In the genomic region with DNA sequence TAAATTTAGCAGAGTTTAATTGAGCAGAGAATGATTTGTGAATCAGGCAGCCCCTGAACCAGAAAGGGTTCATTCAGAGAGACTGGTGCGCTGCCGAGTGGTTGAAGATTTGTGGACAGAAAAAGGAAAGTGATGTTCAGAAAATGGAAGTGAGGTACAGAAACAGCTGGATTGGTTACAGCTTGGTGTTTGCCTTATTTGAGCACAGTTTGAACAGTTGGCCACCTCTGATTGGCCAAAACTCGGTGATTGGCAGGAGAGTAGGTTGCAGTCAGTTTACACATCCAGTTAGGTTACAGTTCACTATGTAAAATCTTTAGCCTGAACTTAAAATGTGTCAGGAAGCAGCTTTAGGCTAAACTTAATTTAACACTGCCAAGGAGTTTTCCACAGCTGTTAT, we compare ENCODE assay signal across 12 cellular contexts. TPM values are rescaled to one million over a fixed set of nuclear protein-coding genes. Genes with fewer than 3 reads are reported as not detected.
DNase-seq lines count a peak whose midpoint lies in the region; ATAC-seq and TF ChIP-seq lines count a peak whose summit lies in the region.
"Had no signal": no experiment of that assay in that cellular context is flagged by ENCODE, and none has a peak within 500 bp of the region (broad histone marks: within the 10 kb centered on the region; RNA-seq: fewer than 3 reads in every experiment).

No MANE protein-coding gene starts in this region.

- peaks cover 18% of the 10 kb centered on the region for H3K4me1 Mint-ChIP-seq in activated CD4-positive, alpha-beta memory T cell treated with anti-CD3 and anti-CD28 coated beads for 36 hours (ENCODE audit: low read depth)
- H3K4me1 Mint-ChIP-seq in immature natural killer cell: peaks cover 14 to 15% of the 10 kb centered on the region in 2 donors

- no peak for ATAC-seq in upper lobe of right lung
- no peak for ATAC-seq in HG03460 (IDR thresholded peaks at IDR 0.05; ENCODE audit: unreplicated experiment)

- no peaks in the 10 kb centered on the region for H3K27me3 ChIP-seq in upper lobe of right lung

- no peaks in the 10 kb centered on the region for H3K4me1 ChIP-seq in upper lobe of right lung

- no peak overlapping the region for H3K4me3 ChIP-seq in upper lobe of right lung
- H3K4me3 ChIP-seq: lung had no signal

- no peaks in the 10 kb centered on the region for H3K27me3 Mint-ChIP-seq in activated CD4-positive, alpha-beta memory T cell treated with anti-CD3 and anti-CD28 coated beads for 36 hours
- H3K27me3 Mint-ChIP-seq in immature natural killer cell (ENCODE audit: low read depth in 3 of 3): peaks cover 0 to 3% (median 0%) of the 10 kb centered on the region in 3 donors
- H3K27me3 Mint-ChIP-seq: dendritic cell treated with granulocyte-macrophage colony-stimulating factor and Interleukin-4, amounts not matched to agents 40 ng/mL and 50 ng/mL, for 4 days; type B pancreatic cell had no signal

- H3K27ac ChIP-seq in upper lobe of right lung: peak overlapping the region; percentile 30

- DNase-seq in stimulated activated CD4-positive, alpha-beta T cell treated with anti-CD3 and anti-CD28 coated beads, Interleukin-15, amount 100 ng/mL, for 48 hours (ENCODE audit: low read depth in 2 of 2): peak; percentile 5 to 9
- no peak for DNase-seq in stimulated activated CD4-positive, alpha-beta T cell treated with anti-CD3 and anti-CD28 coated beads, Interleukin-2, amount 100 ng/mL, for 24 hours
- peak; percentile 68 for DNase-seq in activated CD4-positive, alpha-beta memory T cell treated with anti-CD3 and anti-CD28 coated beads for 36 hours
- peak in 2 of 3 donors; percentile 19 to 31 for DNase-seq in immature natural killer cell
- no peak for DNase-seq in upper lobe of right lung
- DNase-seq in NCI-H2029 treated with DMSO at 0.1 percent for 48 hours (lab: John Stamatoyannopoulos, UW): no peak
- no peak for DNase-seq in mucosa of gallbladder (ENCODE audit: low spot score)
- DNase-seq: C1 segment of cervical spinal cord had no signal

- TF ChIP-seq CTCF in upper lobe of right lung (IDR thresholded peaks at IDR 0.05): no peak

- peak overlapping the region; percentile 9 for H3K4me3 Mint-ChIP-seq in activated CD4-positive, alpha-beta memory T cell treated with anti-CD3 and anti-CD28 coated beads for 36 hours
- H3K4me3 Mint-ChIP-seq in immature natural killer cell: peak overlapping the region in 2 of 5 donors; percentile 15 to 46
- H3K4me3 Mint-ChIP-seq: dendritic cell treated with granulocyte-macrophage colony-stimulating factor and Interleukin-4, amounts not matched to agents 40 ng/mL and 50 ng/mL, for 4 days; type B pancreatic cell had no signal

- POLR2A ChIA-PET in activated CD4-positive, alpha-beta memory T cell treated with anti-CD3 and anti-CD28 coated beads for 36 hours (lab: Charles Lee): interaction anchor here (0.7 to 1.7 kb wide), 2 partner anchors 14 to 75 kb away, joined by 3 to 10 read pairs; a partner anchor contains a TSS

- H3K36me3 Mint-ChIP-seq in activated CD4-positive, alpha-beta memory T cell treated with anti-CD3 and anti-CD28 coated beads for 36 hours: no peaks in the 10 kb centered on the region
- H3K36me3 Mint-ChIP-seq in immature natural killer cell: no peaks in the 10 kb centered on the region
- H3K36me3 Mint-ChIP-seq: type B pancreatic cell had no signal

- CTCF ChIA-PET in activated CD4-positive, alpha-beta memory T cell treated with anti-CD3 and anti-CD28 coated beads for 36 hours (lab: Charles Lee): no interaction called here

- no peaks in the 10 kb centered on the region for H3K36me3 ChIP-seq in upper lobe of right lung

- H3K9me3 Mint-ChIP-seq in activated CD4-positive, alpha-beta memory T cell treated with anti-CD3 and anti-CD28 coated beads for 36 hours: no peaks in the 10 kb centered on the region
- H3K9me3 Mint-ChIP-seq in immature natural killer cell: no peaks in the 10 kb centered on the region
- H3K9me3 Mint-ChIP-seq: dendritic cell treated with granulocyte-macrophage colony-stimulating factor and Interleukin-4, amounts not matched to agents 40 ng/mL and 50 ng/mL, for 4 days had no signal

- intact Hi-C loops in activated CD4-positive, alpha-beta memory T cell treated with anti-CD3 and anti-CD28 coated beads for 36 hours (cut with micrococcal nuclease): loop anchor here (1.0 kb wide), 1 partner anchor 12 kb away; no protein-coding TSS in a partner anchor
- intact Hi-C loops in upper lobe of right lung (cut with DNase I): no loop called here

- H3K9me3 ChIP-seq in upper lobe of right lung: no peaks in the 10 kb centered on the region

- no peak overlapping the region for H3K27ac Mint-ChIP-seq in activated CD4-positive, alpha-beta memory T cell treated with anti-CD3 and anti-CD28 coated beads for 36 hours
- H3K27ac Mint-ChIP-seq in immature natural killer cell: peak overlapping the region in 4 of 6 donors; percentile 23 to 76 (median 40)
- H3K27ac Mint-ChIP-seq: dendritic cell treated with granulocyte-macrophage colony-stimulating factor and Interleukin-4, amounts not matched to agents 40 ng/mL and 50 ng/mL, for 4 days; type B pancreatic cell had no signal

RNA-seq across cellular contexts. Expression of a gene that starts 14.9 kb away (rescaled TPM):
- total RNA-seq in activated CD4-positive, alpha-beta memory T cell treated with anti-CD3 and anti-CD28 coated beads for 36 hours: 10 to 100 TPM; 78.7 to 84.8 TPM
- 1 to 10 TPM; 5.7 to 9.7 (median 5.9) TPM for polyA plus RNA-seq in immature natural killer cell
- total RNA-seq in upper lobe of right lung: 83.6 TPM
- 58.5 TPM for total RNA-seq in mucosa of gallbladder

Comparison
In these comparisons a context has a peak if more than half of its experiments do, and no peak if none do; other contexts are left out.
1. DNase-seq: peak in stimulated activated CD4-positive, alpha-beta T cell treated with anti-CD3 and anti-CD28 coated beads, Interleukin-15, amount 100 ng/mL, for 48 hours (2 of 2), activated CD4-positive, alpha-beta memory T cell treated with anti-CD3 and anti-CD28 coated beads for 36 hours (single experiment) and immature natural killer cell (2 of 3); none in stimulated activated CD4-positive, alpha-beta T cell treated with anti-CD3 and anti-CD28 coated beads, Interleukin-2, amount 100 ng/mL, for 24 hours (0 of 2), upper lobe of right lung (single experiment), NCI-H2029 treated with DMSO at 0.1 percent for 48 hours (single experiment) and mucosa of gallbladder (single experiment).